ENCODE assay signal across 9 cellular contexts in the genomic region with DNA sequence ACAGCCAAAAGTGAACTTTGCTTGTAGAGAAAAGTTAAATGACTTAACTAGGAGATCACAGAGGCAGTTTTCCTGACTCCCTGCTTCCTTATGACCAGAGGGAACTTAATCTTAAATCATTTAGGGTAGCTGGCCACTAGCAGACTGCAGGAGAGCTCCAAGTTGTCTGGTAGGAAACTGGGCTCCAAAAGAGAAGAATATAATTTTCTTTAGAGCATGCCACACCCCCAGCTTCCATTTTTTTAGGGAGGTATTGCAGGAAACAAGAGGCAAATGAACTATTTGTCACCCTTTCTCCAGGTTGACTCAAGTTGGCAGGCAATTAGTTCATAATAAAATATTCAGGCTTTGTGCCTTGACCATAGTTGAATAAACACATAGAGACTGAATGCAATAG. TPM values are rescaled to one million over a fixed set of nuclear protein-coding genes. Genes with fewer than 3 reads are reported as not detected.
DNase-seq lines count a peak whose midpoint lies in the region; ATAC-seq, FAIRE-seq and TF ChIP-seq lines count a peak whose summit lies in the region.
"Had no signal": no experiment of that assay in that cellular context is flagged by ENCODE, and none has a peak within 500 bp of the region (broad histone marks: within the 10 kb centered on the region; RNA-seq: fewer than 3 reads in every experiment).

No MANE protein-coding gene starts in this region.

- no peaks in the 10 kb centered on the region for H3K27me3 Mint-ChIP-seq in activated CD4-positive, alpha-beta T cell treated with anti-CD3 and anti-CD28 coated beads for 36 hours

- H3K27ac Mint-ChIP-seq in activated CD4-positive, alpha-beta T cell treated with anti-CD3 and anti-CD28 coated beads for 36 hours: peak overlapping the region; percentile 91
- peak overlapping the region; percentile 96 to 98 for H3K27ac Mint-ChIP-seq in activated naive CD4-positive, alpha-beta T cell treated with anti-CD3 and anti-CD28 coated beads, Interleukin-2, amount 50 U/mL, for 72 hours

- intact Hi-C loops in activated CD4-positive, alpha-beta T cell treated with anti-CD3 and anti-CD28 coated beads for 36 hours (cut with DNase I, micrococcal nuclease): no loop called here

- H3K4me3 Mint-ChIP-seq in activated CD4-positive, alpha-beta T cell treated with anti-CD3 and anti-CD28 coated beads for 36 hours: peak overlapping the region; percentile 98

- H3K4me3 ChIP-seq in keratinocyte (ENCODE audit: control insufficient read depth in 2 of 3, extremely low read depth in 1 of 3, insufficient read depth in 2 of 3, low read depth in 1 of 3, low read length in 3 of 3) (peak overlapping the region; percentile 65 to 87 (median 83)), thoracic aorta (peak overlapping the region; percentile 85)

- no peaks in the 10 kb centered on the region for H4K20me1 ChIP-seq in keratinocyte (ENCODE audit: control insufficient read depth, extremely low read depth, insufficient read depth, low read length)

- H3K36me3 ChIP-seq in keratinocyte (ENCODE audit: control insufficient read depth in 2 of 2, extremely low read depth in 1 of 2, insufficient read depth in 2 of 2, low read length in 2 of 2): peaks cover 0 to 2% of the 10 kb centered on the region in 2 experiments
- peaks cover 6% of the 10 kb centered on the region for H3K36me3 ChIP-seq in thoracic aorta

- H3K9me3 ChIP-seq in keratinocyte (ENCODE audit: control insufficient read depth, low read depth, low read length) (no peaks in the 10 kb centered on the region), thoracic aorta (no peaks in the 10 kb centered on the region)

- no peak for ATAC-seq in activated CD4-positive, alpha-beta T cell treated with anti-CD3 and anti-CD28 coated beads for 36 hours
- no peak for ATAC-seq in activated naive CD4-positive, alpha-beta T cell treated with anti-CD3 and anti-CD28 coated beads, Interleukin-2, amount 50 U/mL, for 72 hours
- ATAC-seq in thoracic aorta (ENCODE audit: insufficient number of reproducible peaks, low FRiP score, low read depth): no peak

- dilution Hi-C loops in keratinocyte (cut with MboI; ENCODE audit: extremely low pct_ligation_motif_present, low sequenced_read_pairs): no loop called here

- no peak for DNase-seq in activated CD4-positive, alpha-beta T cell treated with anti-CD3 and anti-CD28 coated beads for 36 hours
- DNase-seq in activated CD4-positive, alpha-beta T cell treated with anti-CD3 and anti-CD28 coated beads for 48 hours: no peak
- no peak for DNase-seq in activated naive CD4-positive, alpha-beta T cell treated with anti-CD3 and anti-CD28 coated beads, Interleukin-2, amount 50 U/mL, for 72 hours (ENCODE audit: low spot score in 2 of 2)
- DNase-seq in keratinocyte (ENCODE audit: low read depth, low spot score) (no peak), thoracic aorta (ENCODE audit: low spot score) (no peak), DMS153 (lab: John Stamatoyannopoulos, UW) (no peak)
- DNase-seq in stimulated activated CD4-positive, alpha-beta T cell treated with anti-CD3 and anti-CD28 coated beads, Interleukin-12 subunit alpha, Interleukin-12 subunit beta, amount 100 ng/mL, for 4 hours: no peak
- DNase-seq in stimulated activated CD8-positive, alpha-beta memory T cell treated with anti-CD3 and anti-CD28 coated beads, Interleukin-4, amount 100 ng/mL, for 48 hours: no peak

- CTCF ChIA-PET in activated CD4-positive, alpha-beta T cell treated with anti-CD3 and anti-CD28 coated beads for 36 hours (lab: Charles Lee): no interaction called here

- H3K27me3 ChIP-seq in keratinocyte (ENCODE audit: control insufficient read depth, extremely low read depth, insufficient read depth, low read length) (no peaks in the 10 kb centered on the region), thoracic aorta (replicated peaks; ENCODE audit: insufficient read depth) (no peaks in the 10 kb centered on the region)

- no peaks in the 10 kb centered on the region for H3K9me3 Mint-ChIP-seq in activated CD4-positive, alpha-beta T cell treated with anti-CD3 and anti-CD28 coated beads for 36 hours (ENCODE audit: low read depth)
- no peaks in the 10 kb centered on the region for H3K9me3 Mint-ChIP-seq in activated naive CD4-positive, alpha-beta T cell treated with anti-CD3 and anti-CD28 coated beads, Interleukin-2, amount 50 U/mL, for 72 hours

- peaks cover 28% of the 10 kb centered on the region for H3K36me3 Mint-ChIP-seq in activated CD4-positive, alpha-beta T cell treated with anti-CD3 and anti-CD28 coated beads for 36 hours (ENCODE audit: low read depth)
- H3K36me3 Mint-ChIP-seq in activated naive CD4-positive, alpha-beta T cell treated with anti-CD3 and anti-CD28 coated beads, Interleukin-2, amount 50 U/mL, for 72 hours: peaks cover 29% of the 10 kb centered on the region in 2 donors

- POLR2A ChIA-PET in activated CD4-positive, alpha-beta T cell treated with anti-CD3 and anti-CD28 coated beads for 36 hours (lab: Charles Lee): no interaction called here

- H3K79me2 ChIP-seq in keratinocyte (ENCODE audit: control insufficient read depth, insufficient read depth, low read length): peaks cover 42% of the 10 kb centered on the region

- FAIRE-seq in keratinocyte (lab: Jason Lieb, UNC): no peak
- FAIRE-seq: G401.6 had no signal

- peak overlapping the region; percentile 96 for H3K4me2 ChIP-seq in keratinocyte (ENCODE audit: control insufficient read depth, extremely low read depth, insufficient read depth, low read depth, low read length)

- peaks cover 16% of the 10 kb centered on the region for H3K4me1 ChIP-seq in keratinocyte (ENCODE audit: control insufficient read depth, extremely low read depth, insufficient read depth, low read length)
- H3K4me1 ChIP-seq in thoracic aorta (ENCODE audit: control insufficient read depth in 1 of 2, low read depth in 2 of 2): peaks cover 12 to 41% of the 10 kb centered on the region in 2 donors

- H3K4me1 Mint-ChIP-seq in activated CD4-positive, alpha-beta T cell treated with anti-CD3 and anti-CD28 coated beads for 36 hours: peaks cover 35% of the 10 kb centered on the region

- H3K27ac ChIP-seq in keratinocyte (ENCODE audit: control insufficient read depth, insufficient read depth, low read length) (peak overlapping the region; percentile 92), thoracic aorta (peak overlapping the region; percentile 78 to 81)

- no peaks in the 10 kb centered on the region for H3K9me1 ChIP-seq in keratinocyte (ENCODE audit: control insufficient read depth, extremely low read depth, insufficient read depth, low read length)

- TF ChIP-seq CTCF in keratinocyte (optimal IDR thresholded peaks at IDR 0.05 in 1 of 3, IDR thresholded peaks at IDR 0.05 in 1 of 3, conservative IDR thresholded peaks at IDR 0.05 in 1 of 3; ENCODE audit: extremely low read depth in 1 of 3, insufficient read depth in 2 of 3, low read length in 3 of 3): no peak
- TF ChIP-seq CTCF in thoracic aorta (IDR thresholded peaks at IDR 0.05): no peak

- peak overlapping the region; percentile 92 for H3K9ac ChIP-seq in keratinocyte (ENCODE audit: control insufficient read depth, extremely low read depth, insufficient read depth, low read length)

- H2AFZ ChIP-seq in keratinocyte (ENCODE audit: control insufficient read depth, low read length): peak overlapping the region; percentile 94

RNA-seq across cellular contexts. Expression of a gene that starts 2.6 kb away (rescaled TPM):
- 10 to 100 TPM; 13.0 to 16.0 TPM for total RNA-seq in activated CD4-positive, alpha-beta T cell treated with anti-CD3 and anti-CD28 coated beads for 36 hours
- total RNA-seq in activated naive CD4-positive, alpha-beta T cell treated with anti-CD3 and anti-CD28 coated beads, Interleukin-2, amount 50 U/mL, for 72 hours: 10 to 100 TPM; 15.6 to 22.4 TPM
- polyA plus RNA-seq in keratinocyte: 6.4 to 10.0 TPM (median 8.3 TPM) in 3 replicates
- 3.0 TPM for polyA plus RNA-seq in keratinocyte (2011; ENCODE audit: low read depth)
- 5.0 and 9.4 TPM in 2 replicates for polyA plus RNA-seq in keratinocyte (2011; cell fraction: cytosol; rRNA removed)
- 11.2 and 11.4 TPM in 2 replicates for polyA plus RNA-seq in keratinocyte (2011; cell fraction: nucleus; rRNA removed)
- 4.9 and 5.8 TPM in 2 replicates for polyA plus RNA-seq in keratinocyte (2012; ENCODE audit: low replicate concordance)
- polyA minus RNA-seq in keratinocyte: 5.5 to 20.4 TPM (median 19.6 TPM) in 3 replicates
- 9.0 TPM for polyA minus RNA-seq in keratinocyte (2011; cell fraction: cytosol; rRNA and poly(A)+ RNA removed)
- polyA minus RNA-seq in keratinocyte (2011; cell fraction: nucleus; rRNA and poly(A)+ RNA removed): 16.1 and 25.8 TPM in 2 replicates
- 10 to 100 TPM in 1 of 2 donors, 1 to 10 TPM in 1; 7.6 to 12.1 TPM for total RNA-seq in thoracic aorta

RNA-seq across cellular contexts. Expression of a gene that starts 2.9 kb away (rescaled TPM):
- total RNA-seq in activated CD4-positive, alpha-beta T cell treated with anti-CD3 and anti-CD28 coated beads for 36 hours: 10 to 100 TPM; 26.4 to 28.9 TPM
- 10 to 100 TPM; 30.8 to 58.5 TPM for total RNA-seq in activated naive CD4-positive, alpha-beta T cell treated with anti-CD3 and anti-CD28 coated beads, Interleukin-2, amount 50 U/mL, for 72 hours
- 1.1 to 6.1 TPM (median 3.8 TPM) in 3 replicates for polyA plus RNA-seq in keratinocyte
- 0.10 TPM for polyA plus RNA-seq in keratinocyte (2011; ENCODE audit: low read depth)
- polyA plus RNA-seq in keratinocyte (2011; cell fraction: cytosol; rRNA removed): 1.0 and 2.2 TPM in 2 replicates
- 2.0 and 2.4 TPM in 2 replicates for polyA plus RNA-seq in keratinocyte (2011; cell fraction: nucleus; rRNA removed)
- polyA plus RNA-seq in keratinocyte (2012; ENCODE audit: low replicate concordance): 0.16 and 3.0 TPM in 2 replicates
- 1.1 to 8.9 TPM (median 1.9 TPM) in 3 replicates for polyA minus RNA-seq in keratinocyte
- polyA minus RNA-seq in keratinocyte (2011; cell fraction: cytosol; rRNA and poly(A)+ RNA removed): 0.96 TPM
- 2.1 and 3.3 TPM in 2 replicates for polyA minus RNA-seq in keratinocyte (2011; cell fraction: nucleus; rRNA and poly(A)+ RNA removed)
- total RNA-seq in thoracic aorta: under 1 TPM in 1 of 2 donors, not detected in 1; 0.28 TPM

Comparison
In these comparisons a context has a peak if more than half of its experiments do, and no peak if none do; other contexts are left out.
1. RNA of a gene that starts 2.9 kb away (total RNA-seq): 30.8 to 58.5 TPM in activated naive CD4-positive, alpha-beta T cell treated with anti-CD3 and anti-CD28 coated beads, Interleukin-2, amount 50 U/mL, for 72 hours and 26.4 to 28.9 TPM in activated CD4-positive, alpha-beta T cell treated with anti-CD3 and anti-CD28 coated beads for 36 hours; 0.28 TPM in thoracic aorta; every median in the first group is over 10 times any median in the second.